In genomic region chr21:33947451-33948095, GRCh38 we compare ENCODE assay signal across 7 cellular contexts. TPM values are rescaled to one million over a fixed set of nuclear protein-coding genes. Genes with fewer than 3 reads are reported as not detected.
DNase-seq lines count a peak whose midpoint lies in the region; ATAC-seq, FAIRE-seq and TF ChIP-seq lines count a peak whose summit lies in the region.

No MANE protein-coding gene starts in this region.

- TF ChIP-seq POLR2A in HepG2 (IDR thresholded peaks at IDR 0.05; ENCODE audit: insufficient read depth in 1 of 2, low read depth in 2 of 2, low read length in 2 of 2): no peak

- intact Hi-C loops in HepG2 (cut with micrococcal nuclease; ENCODE audit: unreplicated experiment): no loop called here

- H3K4me1 ChIP-seq in HepG2 (ENCODE audit: insufficient read depth, low read length): peaks cover 29% of the 10 kb centered on the region

- in situ Hi-C loops in HepG2 (cut with HindIII; ENCODE audit: extremely low pct_ligation_motif_present, low pct_unique_long_range_greater_than_20kb): no loop called here

- DNase-seq in NCI-H2196 treated with DMSO at 0.1 percent for 48 hours (lab: John Stamatoyannopoulos, UW; ENCODE audit: unreplicated experiment) (peak; percentile 77), HepG2 (ENCODE audit: low spot score) (peak; percentile 94)
- peak; percentile 83 to 90 for DNase-seq in activated CD4-positive, alpha-beta T cell treated with anti-CD3 and anti-CD28 coated beads for 4 hours
- peak; percentile 61 to 86 for DNase-seq in stimulated activated CD4-positive, alpha-beta T cell treated with anti-CD3 and anti-CD28 coated beads, Interleukin-4, amount 100 ng/mL, for 48 hours (ENCODE audit: low read depth in 2 of 2)

- no peaks in the 10 kb centered on the region for H4K20me1 ChIP-seq in HepG2 (ENCODE audit: insufficient read depth, low read length)

- H3K27me3 ChIP-seq in HepG2 (ENCODE audit: control insufficient read depth in 1 of 2, insufficient read depth in 2 of 2, low read length in 2 of 2): no peaks in the 10 kb centered on the region

- FAIRE-seq in HepG2 (lab: Jason Lieb, UNC): peak; percentile 89

- TF ChIP-seq CTCF in HepG2 (CRISPR knock-in tag; IDR thresholded peaks at IDR 0.05): peak; percentile 34

- H3K4me2 ChIP-seq in HepG2 (ENCODE audit: low read depth, low read length): peak overlapping the region; percentile 78

- POLR2A ChIA-PET in HepG2 (lab: Yijun Ruan, JAX): interaction anchor here (0.8 to 1.1 kb wide), 6 partner anchors 10 to 32 kb away, joined by 3 to 5 read pairs (median 3); no protein-coding TSS in a partner anchor

- WGBS in HepG2 (ENCODE audit: low lambda C conversion rate): 9% methylated on average over 9 of the region's 9 CpGs

- peak overlapping the region; percentile 89 for H3K27ac ChIP-seq in cingulate gyrus (ENCODE audit: low read depth, low read length)
- H3K27ac ChIP-seq in HepG2 (ENCODE audit: extremely low read length, insufficient read depth, low read length): peak overlapping the region; percentile 47

- TSS peak; percentile 84 for BruUV-seq in HepG2 (replicated peaks; lab: Mats Ljungman, UMichigan)

- TF ChIP-seq EP300 in HepG2 (IDR thresholded peaks at IDR 0.05; ENCODE audit: low read depth in 2 of 2, low read length in 2 of 2): peak in 1 of 2 experiments; percentile 77; a peak in 2 of 4 replicates
- no peak for TF ChIP-seq EP300 in HepG2 (CRISPR knock-in tag; IDR thresholded peaks at IDR 0.05; ENCODE audit: borderline replicate concordance)

- no peaks in the 10 kb centered on the region for H3K79me2 ChIP-seq in HepG2 (ENCODE audit: insufficient read depth, low read length)

- H3K4me3 ChIP-seq in HepG2 (replicated peaks in 1 of 3; ENCODE audit: insufficient read depth in 1 of 3, low read depth in 2 of 3, low read length in 3 of 3): peak overlapping the region; percentile 9 to 47 (median 12); a peak in 4 of 6 replicates

- no peaks in the 10 kb centered on the region for H3K36me3 ChIP-seq in HepG2 (replicated peaks in 1 of 2; ENCODE audit: control insufficient read depth in 1 of 2, insufficient read depth in 2 of 2, low read length in 2 of 2)

- CTCF ChIA-PET in HepG2 (lab: Yijun Ruan, JAX; ENCODE audit: low intra/inter-chr PET ratio, low total read pairs): no interaction called here

- no peak for TF ChIP-seq RAD21 in HepG2 (CRISPR knock-in tag; IDR thresholded peaks at IDR 0.05)

- H3K9ac ChIP-seq in HepG2 (ENCODE audit: insufficient read depth, low read depth, low read length): peak overlapping the region; percentile 50

- ATAC-seq in GM18520 (IDR thresholded peaks at IDR 0.05; ENCODE audit: unreplicated experiment) (peak; percentile 42), HG02981 (IDR thresholded peaks at IDR 0.05; ENCODE audit: unreplicated experiment) (peak; percentile 47), HepG2 (peak; percentile 97)

- H3K9me3 ChIP-seq in HepG2 (ENCODE audit: low read length): no peaks in the 10 kb centered on the region

- H2AFZ ChIP-seq in HepG2 (ENCODE audit: low read length): peak overlapping the region; percentile 23

TF ChIP-seq in HepG2, 621 proteins besides CTCF, POLR2A, EP300 and RAD21 (continues in another document):
- TF ChIP-seq, protein P1, sequence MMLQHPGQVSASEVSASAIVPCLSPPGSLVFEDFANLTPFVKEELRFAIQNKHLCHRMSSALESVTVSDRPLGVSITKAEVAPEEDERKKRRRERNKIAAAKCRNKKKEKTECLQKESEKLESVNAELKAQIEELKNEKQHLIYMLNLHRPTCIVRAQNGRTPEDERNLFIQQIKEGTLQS (CRISPR knock-in tag; IDR thresholded peaks at IDR 0.05): peak; percentile 76
- TF ChIP-seq ZFP41 (CRISPR knock-in tag; IDR thresholded peaks at IDR 0.05; ENCODE audit: borderline replicate concordance) (no peak), SRF (IDR thresholded peaks at IDR 0.05; ENCODE audit: low read depth, low read length) (peak; percentile 48; the same call in 1 of the 2 replicates), ZFP62 (CRISPR knock-in tag; IDR thresholded peaks at IDR 0.05) (no peak)
- TF ChIP-seq, protein P2, sequence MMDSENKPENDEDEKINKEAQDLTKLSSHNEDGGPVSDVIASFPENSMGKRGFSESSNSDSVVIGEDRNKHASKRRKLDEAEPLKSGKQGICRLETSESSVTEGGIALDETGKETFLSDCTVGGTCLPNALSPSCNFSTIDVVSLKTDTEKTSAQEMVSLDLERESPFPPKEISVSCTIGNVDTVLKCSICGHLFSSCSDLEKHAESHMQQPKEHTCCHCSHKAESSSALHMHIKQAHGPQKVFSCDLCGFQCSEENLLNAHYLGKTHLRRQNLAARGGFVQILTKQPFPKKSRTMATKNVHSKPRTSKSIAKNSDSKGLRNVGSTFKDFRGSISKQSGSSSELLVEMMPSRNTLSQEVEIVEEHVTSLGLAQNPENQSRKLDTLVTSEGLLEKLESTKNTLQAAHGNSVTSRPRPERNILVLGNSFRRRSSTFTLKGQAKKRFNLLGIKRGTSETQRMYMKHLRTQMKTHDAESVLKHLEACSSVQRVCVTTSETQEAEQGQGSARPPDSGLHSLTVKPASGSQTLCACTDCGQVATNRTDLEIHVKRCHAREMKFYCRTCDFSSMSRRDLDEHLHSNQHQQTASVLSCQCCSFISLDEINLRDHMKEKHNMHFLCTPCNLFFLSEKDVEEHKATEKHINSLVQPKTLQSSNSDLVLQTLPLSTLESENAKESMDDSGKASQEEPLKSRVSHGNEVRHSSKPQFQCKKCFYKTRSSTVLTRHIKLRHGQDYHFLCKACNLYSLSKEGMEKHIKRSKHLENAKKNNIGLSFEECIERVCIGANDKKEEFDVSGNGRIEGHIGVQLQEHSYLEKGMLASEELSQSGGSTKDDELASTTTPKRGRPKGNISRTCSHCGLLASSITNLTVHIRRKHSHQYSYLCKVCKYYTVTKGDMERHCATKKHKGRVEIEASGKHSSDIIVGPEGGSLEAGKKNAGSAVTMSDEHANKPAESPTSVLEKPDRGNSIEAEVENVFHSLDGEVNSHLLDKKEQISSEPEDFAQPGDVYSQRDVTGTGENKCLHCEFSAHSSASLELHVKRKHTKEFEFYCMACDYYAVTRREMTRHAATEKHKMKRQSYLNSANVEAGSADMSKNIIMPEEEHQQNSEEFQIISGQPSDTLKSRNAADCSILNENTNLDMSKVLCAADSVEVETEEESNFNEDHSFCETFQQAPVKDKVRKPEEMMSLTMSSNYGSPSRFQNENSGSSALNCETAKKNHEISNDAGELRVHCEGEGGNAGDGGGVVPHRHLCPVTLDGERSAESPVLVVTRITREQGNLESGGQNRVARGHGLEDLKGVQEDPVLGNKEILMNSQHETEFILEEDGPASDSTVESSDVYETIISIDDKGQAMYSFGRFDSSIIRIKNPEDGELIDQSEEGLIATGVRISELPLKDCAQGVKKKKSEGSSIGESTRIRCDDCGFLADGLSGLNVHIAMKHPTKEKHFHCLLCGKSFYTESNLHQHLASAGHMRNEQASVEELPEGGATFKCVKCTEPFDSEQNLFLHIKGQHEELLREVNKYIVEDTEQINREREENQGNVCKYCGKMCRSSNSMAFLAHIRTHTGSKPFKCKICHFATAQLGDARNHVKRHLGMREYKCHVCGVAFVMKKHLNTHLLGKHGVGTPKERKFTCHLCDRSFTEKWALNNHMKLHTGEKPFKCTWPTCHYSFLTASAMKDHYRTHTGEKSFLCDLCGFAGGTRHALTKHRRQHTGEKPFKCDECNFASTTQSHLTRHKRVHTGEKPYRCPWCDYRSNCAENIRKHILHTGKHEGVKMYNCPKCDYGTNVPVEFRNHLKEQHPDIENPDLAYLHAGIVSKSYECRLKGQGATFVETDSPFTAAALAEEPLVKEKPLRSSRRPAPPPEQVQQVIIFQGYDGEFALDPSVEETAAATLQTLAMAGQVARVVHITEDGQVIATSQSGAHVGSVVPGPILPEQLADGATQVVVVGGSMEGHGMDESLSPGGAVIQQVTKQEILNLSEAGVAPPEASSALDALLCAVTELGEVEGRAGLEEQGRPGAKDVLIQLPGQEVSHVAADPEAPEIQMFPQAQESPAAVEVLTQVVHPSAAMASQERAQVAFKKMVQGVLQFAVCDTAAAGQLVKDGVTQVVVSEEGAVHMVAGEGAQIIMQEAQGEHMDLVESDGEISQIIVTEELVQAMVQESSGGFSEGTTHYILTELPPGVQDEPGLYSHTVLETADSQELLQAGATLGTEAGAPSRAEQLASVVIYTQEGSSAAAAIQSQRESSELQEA (CRISPR knock-in tag; IDR thresholded peaks at IDR 0.05; ENCODE audit: not compliant biosample characterization): no peak

RNA-seq across cellular contexts. Expression of gene ATP5PO, which starts 32.0 kb away (rescaled TPM):
- 256 and 343 TPM in 2 replicates for total RNA-seq in HepG2 (2016; rRNA removed; fragmentation: Illumina TruSeq; extraction: Trizol)
- total RNA-seq in HepG2 (2016; cell fraction: cytosol; rRNA removed; fragmentation: Illumina TruSeq; extraction: Trizol; ENCODE audit: low read depth): 164 and 167 TPM in 2 replicates
- 249 and 372 TPM in 2 replicates for total RNA-seq in HepG2 (2016; cell fraction: insoluble cytoplasmic fraction; rRNA removed; fragmentation: Illumina TruSeq; extraction: Trizol)
- 151 and 155 TPM in 2 replicates for total RNA-seq in HepG2 (2016; cell fraction: membrane; rRNA removed; fragmentation: Illumina TruSeq; extraction: Trizol)
- total RNA-seq in HepG2 (2016; cell fraction: nucleus; rRNA removed; fragmentation: Illumina TruSeq; extraction: Trizol): 91.7 and 110 TPM in 2 replicates
- 210 and 297 TPM in 2 replicates for polyA plus RNA-seq in HepG2 (2011; rRNA removed)
- polyA plus RNA-seq in HepG2 (2011; cell fraction: cytosol; rRNA removed): 191 and 238 TPM in 2 replicates
- 57.6 and 58.8 TPM in 2 replicates for polyA plus RNA-seq in HepG2 (2011; cell fraction: nucleus; rRNA removed)
- 189 and 218 TPM in 2 replicates for polyA plus RNA-seq in HepG2 (2012)
- polyA plus RNA-seq in HepG2 (2016; cell fraction: cytosol; fragmentation: Illumina TruSeq; extraction: Trizol; ENCODE audit: low read depth): 156 and 166 TPM in 2 replicates
- polyA plus RNA-seq in HepG2 (2016; cell fraction: insoluble cytoplasmic fraction; fragmentation: Illumina TruSeq; extraction: Trizol; ENCODE audit: low read depth): 387 and 430 TPM in 2 replicates
- 145 and 159 TPM in 2 replicates for polyA plus RNA-seq in HepG2 (2016; cell fraction: membrane; fragmentation: Illumina TruSeq; extraction: Trizol; ENCODE audit: low read depth)
- polyA plus RNA-seq in HepG2 (2016; cell fraction: nucleus; fragmentation: Illumina TruSeq; extraction: Trizol; ENCODE audit: insufficient read depth, low read depth): 154 and 160 TPM in 2 replicates
- polyA minus RNA-seq in HepG2 (2011; rRNA and poly(A)+ RNA removed; ENCODE audit: low replicate concordance): 48.9 and 100 TPM in 2 replicates
- 42.2 and 52.1 TPM in 2 replicates for polyA minus RNA-seq in HepG2 (2011; cell fraction: cytosol; rRNA and poly(A)+ RNA removed)
- 34.6 and 39.2 TPM in 2 replicates for polyA minus RNA-seq in HepG2 (2011; cell fraction: nucleus; rRNA and poly(A)+ RNA removed)

Comparison
In these comparisons a context has a peak if more than half of its experiments do, and no peak if none do; other contexts are left out.
1. Peak in every context shown above with its lines: DNase-seq, ATAC-seq, H3K4me3 ChIP-seq and H3K27ac ChIP-seq.
2. ATAC-seq: peak in every context shown above with its lines; median percentile 97 in HepG2; 47 in HG02981; 42 in GM18520.